In genomic region chr11:1309498-1310314, GRCh38 we compare ENCODE assay signal across 1 cellular context.
TF ChIP-seq lines count a peak whose summit lies in the region.

Gene TOLLIP (minus strand): TSS chr11:1309632. CDS start chr11:1309498, 134 bp downstream.

TF ChIP-seq in WTC11, 78 proteins besides CTCF, POLR2A, EP300 and RAD21 (continued from another document and continues in another):
- 0 out of 2 replicates have a peak, but pooled peaks have one; percentile 27 for TF ChIP-seq JUN (CRISPR knock-in tag; IDR thresholded peaks at IDR 0.05)
- no peak for TF ChIP-seq ZMAT4 (CRISPR knock-in tag; IDR thresholded peaks at IDR 0.05)
- no peak for TF ChIP-seq ELF4 (CRISPR knock-in tag; IDR thresholded peaks at IDR 0.05; ENCODE audit: low read depth)
- TF ChIP-seq ATF3 (CRISPR knock-in tag; conservative IDR thresholded peaks at IDR 0.05): no peak
- no peak for TF ChIP-seq SOX15 (CRISPR knock-in tag; IDR thresholded peaks at IDR 0.05)
- TF ChIP-seq NFYB (CRISPR knock-in tag; conservative IDR thresholded peaks at IDR 0.05; ENCODE audit: low read depth): no peak
- 0 out of 2 replicates have a peak, but pooled peaks have one; percentile 40 for TF ChIP-seq CREB1 (CRISPR knock-in tag; IDR thresholded peaks at IDR 0.05)
- 0 out of 2 replicates have a peak, but pooled peaks have one; percentile 30 for TF ChIP-seq ZNF532 (CRISPR knock-in tag; IDR thresholded peaks at IDR 0.05; ENCODE audit: borderline replicate concordance)
- no peak for TF ChIP-seq ZSCAN18 (CRISPR knock-in tag; IDR thresholded peaks at IDR 0.05)
- peak; percentile 30; the same call in 1 of the 2 replicates for TF ChIP-seq ARID4B (CRISPR knock-in tag; IDR thresholded peaks at IDR 0.05; ENCODE audit: borderline replicate concordance)
- TF ChIP-seq ZBTB21 (CRISPR knock-in tag; IDR thresholded peaks at IDR 0.05; ENCODE audit: borderline replicate concordance): no peak
- TF ChIP-seq ZNF138 (CRISPR knock-in tag; conservative IDR thresholded peaks at IDR 0.05): no peak
- TF ChIP-seq NR1H2 (CRISPR knock-in tag; IDR thresholded peaks at IDR 0.05): peak; percentile 42; the same call in 1 of the 2 replicates
- TF ChIP-seq ETV6 (CRISPR knock-in tag; IDR thresholded peaks at IDR 0.05): peak; percentile 78; the same call in 1 of the 2 replicates
- no peak for TF ChIP-seq HMGA2 (CRISPR knock-in tag; IDR thresholded peaks at IDR 0.05)
- no peak for TF ChIP-seq TP53 (CRISPR knock-in tag; IDR thresholded peaks at IDR 0.05)
- peak; percentile 69 for TF ChIP-seq SP1 (CRISPR knock-in tag; conservative IDR thresholded peaks at IDR 0.05)
- no peak for TF ChIP-seq ZNF317 (CRISPR knock-in tag; IDR thresholded peaks at IDR 0.05; ENCODE audit: borderline replicate concordance, low read depth)
- peak; percentile 90 for TF ChIP-seq USF2 (CRISPR knock-in tag; IDR thresholded peaks at IDR 0.05)
- no peak for TF ChIP-seq IRF2 (CRISPR knock-in tag; IDR thresholded peaks at IDR 0.05; ENCODE audit: borderline replicate concordance, low read depth)
- peak; percentile 58; the same call in 1 of the 2 replicates for TF ChIP-seq ZNF232 (CRISPR knock-in tag; IDR thresholded peaks at IDR 0.05)
- peak; percentile 65; the same call in 1 of the 2 replicates for TF ChIP-seq E2F1 (CRISPR knock-in tag; IDR thresholded peaks at IDR 0.05)
- peak; percentile 76; the same call in 1 of the 2 replicates for TF ChIP-seq ESRRA (CRISPR knock-in tag; IDR thresholded peaks at IDR 0.05; ENCODE audit: borderline replicate concordance)
- TF ChIP-seq E2F4 (CRISPR knock-in tag; IDR thresholded peaks at IDR 0.05; ENCODE audit: borderline replicate concordance, low read depth): no peak
- TF ChIP-seq CREM (CRISPR knock-in tag; IDR thresholded peaks at IDR 0.05): no peak
- TF ChIP-seq ZNF121 (CRISPR knock-in tag; IDR thresholded peaks at IDR 0.05): peak; percentile 5; the same call in 1 of the 2 replicates
- no peak for TF ChIP-seq CBFB (CRISPR knock-in tag; IDR thresholded peaks at IDR 0.05; ENCODE audit: low read depth)
- TF ChIP-seq FOXP4 (CRISPR knock-in tag; IDR thresholded peaks at IDR 0.05): no peak
- TF ChIP-seq AR (CRISPR knock-in tag; IDR thresholded peaks at IDR 0.05): no peak
- TF ChIP-seq FOXP1 (CRISPR knock-in tag; IDR thresholded peaks at IDR 0.05; ENCODE audit: borderline replicate concordance): peak; percentile 91
- 0 out of 2 replicates have a peak, but pooled peaks have one; percentile 45 for TF ChIP-seq PREB (CRISPR knock-in tag; IDR thresholded peaks at IDR 0.05; ENCODE audit: borderline replicate concordance)
- peak; percentile 72; the same call in 1 of the 2 replicates for TF ChIP-seq MYBL2 (CRISPR knock-in tag; IDR thresholded peaks at IDR 0.05)
- no peak for TF ChIP-seq NFATC4 (CRISPR knock-in tag; IDR thresholded peaks at IDR 0.05)
- TF ChIP-seq ZNF423 (CRISPR knock-in tag; IDR thresholded peaks at IDR 0.05): no peak
- TF ChIP-seq NR3C1 (CRISPR knock-in tag; conservative IDR thresholded peaks at IDR 0.05; ENCODE audit: low read depth): no peak
